15 cellular contexts compared by ENCODE assay signal in the genomic region with DNA sequence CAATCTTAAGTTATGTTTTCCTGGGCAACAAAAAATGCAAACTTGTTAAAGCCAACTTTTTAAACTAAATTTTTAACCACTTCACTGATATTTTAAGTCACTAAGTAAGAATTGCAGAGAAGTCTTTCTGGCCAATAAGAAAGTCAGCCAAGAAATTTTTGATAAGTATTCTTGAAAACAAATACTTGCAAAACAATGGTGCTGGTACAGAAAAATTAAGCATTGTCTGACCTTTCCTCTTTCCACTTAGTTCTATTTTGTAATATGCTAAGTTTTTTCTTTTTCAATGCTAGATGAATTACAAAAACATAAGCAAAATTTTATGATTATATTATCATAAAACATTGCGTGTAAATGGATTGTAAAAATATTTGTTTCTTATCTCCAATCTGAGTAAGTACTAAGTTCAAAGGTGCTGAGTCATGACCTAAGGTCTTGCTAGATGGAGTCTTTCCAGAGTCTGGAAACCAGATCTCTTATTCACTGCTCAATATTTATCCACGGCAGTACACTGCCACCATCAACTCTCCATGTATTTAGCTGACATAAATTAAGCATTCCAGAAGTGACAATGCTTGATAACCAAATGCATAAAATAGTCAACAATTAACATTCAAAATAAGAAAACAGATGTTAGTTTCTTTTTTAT.
DNase-seq lines count a peak whose midpoint lies in the region; ATAC-seq and TF ChIP-seq lines count a peak whose summit lies in the region.
"Had no signal": no experiment of that assay in that cellular context is flagged by ENCODE, and none has a peak within 500 bp of the region (broad histone marks: within the 10 kb centered on the region; RNA-seq: fewer than 3 reads in every experiment).

No MANE protein-coding gene starts in this region.

- H3K79me2 ChIP-seq in mesendoderm (ENCODE audit: control insufficient read depth, insufficient read depth, low read length), result no peaks in the 10 kb centered on the region

- H2BK5ac ChIP-seq in mesendoderm (ENCODE audit: low read length), result no peak overlapping the region

- H2AK5ac ChIP-seq in mesendoderm (ENCODE audit: low read length), result no peak overlapping the region

- no peak for ATAC-seq in GM18505 (IDR thresholded peaks at IDR 0.05; ENCODE audit: unreplicated experiment)
- ATAC-seq: natural killer cell had no signal

- WGBS in mesendoderm (ENCODE audit: extremely low coverage, insufficient coverage, low lambda C conversion rate), result no CpG with 5 or more reads among the region's 2 CpGs

- H3K4me1 ChIP-seq in mesendoderm (ENCODE audit: control insufficient read depth, low read depth, low read length), result no peaks in the 10 kb centered on the region
- H3K4me1 ChIP-seq: colonic mucosa had no signal

- TF ChIP-seq CTCF in choroid plexus epithelial cell (conservative IDR thresholded peaks at IDR 0.05; ENCODE audit: low read depth, low read length), result no peak

- H3K27me3 ChIP-seq in MG63 (no peaks in the 10 kb centered on the region), mesendoderm (ENCODE audit: insufficient read depth, low read length, poor library complexity) (no peaks in the 10 kb centered on the region)
- H3K27me3 ChIP-seq: colonic mucosa, sigmoid colon had no signal

- H3K4ac ChIP-seq in mesendoderm (ENCODE audit: low read depth, low read length), result no peak overlapping the region

- no peak overlapping the region for H3K18ac ChIP-seq in mesendoderm (ENCODE audit: low read length)

- H3K4me3 ChIP-seq in MG63, result no peak overlapping the region
- H3K4me3 ChIP-seq in choroid plexus epithelial cell (ENCODE audit: low read depth, low read length), result no peak overlapping the region
- no peak overlapping the region for H3K4me3 ChIP-seq in mesendoderm (ENCODE audit: low read length)
- H3K4me3 ChIP-seq: colonic mucosa, sigmoid colon had no signal

- H3K79me1 ChIP-seq in mesendoderm (ENCODE audit: low read length), result no peaks in the 10 kb centered on the region

- H2BK120ac ChIP-seq in mesendoderm (ENCODE audit: low read depth, low read length), result no peak overlapping the region

- no peak overlapping the region for H3K9ac ChIP-seq in mesendoderm (ENCODE audit: low read length)

- no peak overlapping the region for H3K23ac ChIP-seq in mesendoderm (ENCODE audit: low read length)

- H4K5ac ChIP-seq in mesendoderm (ENCODE audit: low read length), result no peak overlapping the region

- H3K36me3 ChIP-seq in MG63 (no peaks in the 10 kb centered on the region; the same call in 1 of the 2 replicates), mesendoderm (ENCODE audit: control insufficient read depth, insufficient read depth, low read length) (no peaks in the 10 kb centered on the region)
- H3K36me3 ChIP-seq: colonic mucosa had no signal

- no peaks in the 10 kb centered on the region for H3K9me3 ChIP-seq in MG63
- H3K9me3 ChIP-seq: colonic mucosa, sigmoid colon had no signal

- H3K56ac ChIP-seq in mesendoderm (ENCODE audit: low read length), result no peak overlapping the region

- no peak for TF ChIP-seq POLR2A in GM18505 (IDR thresholded peaks at IDR 0.05; ENCODE audit: borderline replicate concordance, extremely low read depth, insufficient read depth, insufficient read length)

- DNase-seq in EL (peak; percentile 3), MG63 (peak; percentile 9), choroid plexus epithelial cell (ENCODE audit: low read depth) (peak; percentile 8), mesendoderm (peak; percentile 13), NCI-H2029 treated with DMSO at 0.1 percent for 48 hours (lab: John Stamatoyannopoulos, UW) (no peak), NCI-H774 (lab: John Stamatoyannopoulos, UW) (no peak)
- no peak for DNase-seq in activated CD4-positive, alpha-beta T cell treated with anti-CD3 and anti-CD28 coated beads, Interleukin-2, amount 50 U/mL, for 4 hours
- DNase-seq: AML-193, colonic mucosa, natural killer cell, NCI-H146, NCI-H526 treated with DMSO at 0.1 percent for 48 hours, sigmoid colon had no signal

- H2BK15ac ChIP-seq in mesendoderm (replicated peaks; ENCODE audit: low read depth), result no peak overlapping the region

- H3K27ac ChIP-seq in mesendoderm (ENCODE audit: low read depth, low read length), result no peak overlapping the region
- H3K27ac ChIP-seq: colonic mucosa, sigmoid colon, VCaP had no signal

- H4K8ac ChIP-seq in mesendoderm (ENCODE audit: low read depth, low read length), result no peak overlapping the region

- H3K4me2 ChIP-seq in mesendoderm (ENCODE audit: low read length), result no peak overlapping the region

Comparison
In these comparisons a context has a peak if more than half of its experiments do, and no peak if none do; other contexts are left out.
1. DNase-seq: peak in EL (single experiment), MG63 (single experiment), choroid plexus epithelial cell (single experiment) and mesendoderm (single experiment); none in NCI-H2029 treated with DMSO at 0.1 percent for 48 hours (single experiment), activated CD4-positive, alpha-beta T cell treated with anti-CD3 and anti-CD28 coated beads, Interleukin-2, amount 50 U/mL, for 4 hours (0 of 2) and NCI-H774 (single experiment).